Comparison of ENCODE assay signal across 8 cellular contexts in genomic region chrX:153400146-153401132, GRCh38. TPM values are rescaled to one million over a fixed set of nuclear protein-coding genes. Genes with fewer than 3 reads are reported as not detected.
DNase-seq lines count a peak whose midpoint lies in the region; ATAC-seq, FAIRE-seq and TF ChIP-seq lines count a peak whose summit lies in the region.

No MANE protein-coding gene starts in this region.

- no peaks in the 10 kb centered on the region for H4K20me1 ChIP-seq in SU-DHL-6 (ENCODE audit: low read depth, low read length)
- no peaks in the 10 kb centered on the region for H4K20me1 ChIP-seq in astrocyte (ENCODE audit: insufficient read depth, low read length)

- H3K9me3 ChIP-seq in CD8-positive, alpha-beta memory T cell (ENCODE audit: low read length) = no peaks in the 10 kb centered on the region
- no peaks in the 10 kb centered on the region for H3K9me3 ChIP-seq in SU-DHL-6 (ENCODE audit: insufficient read depth, low read length)
- no peaks in the 10 kb centered on the region for H3K9me3 ChIP-seq in astrocyte (ENCODE audit: insufficient read depth, low read depth, low read length)
- H3K9me3 ChIP-seq in liver (ENCODE audit: control insufficient read depth in 4 of 4, low read length in 3 of 4) = peaks cover 0 to 2% (median 0%) of the 10 kb centered on the region in 4 donors
- H3K9me3 ChIP-seq in thoracic aorta = no peaks in the 10 kb centered on the region

- H3K27me3 ChIP-seq in CD8-positive, alpha-beta memory T cell (ENCODE audit: insufficient read depth, low read length, poor library complexity, severe bottlenecking) = no peaks in the 10 kb centered on the region
- H3K27me3 ChIP-seq in SU-DHL-6 (ENCODE audit: low read length) (no peaks in the 10 kb centered on the region), astrocyte (ENCODE audit: insufficient read depth, low read length) (no peaks in the 10 kb centered on the region), liver (ENCODE audit: control insufficient read depth in 4 of 4, insufficient read depth in 4 of 4, low read length in 3 of 4) (no peaks in the 10 kb centered on the region), thoracic aorta (replicated peaks; ENCODE audit: insufficient read depth) (no peaks in the 10 kb centered on the region)

- no peak overlapping the region for H3K4me3 Mint-ChIP-seq in CD8-positive, alpha-beta memory T cell
- no peak overlapping the region for H3K4me3 Mint-ChIP-seq in astrocyte (ENCODE audit: unreplicated experiment)

- no peak overlapping the region for H3K27ac Mint-ChIP-seq in CD8-positive, alpha-beta memory T cell
- no peak overlapping the region for H3K27ac Mint-ChIP-seq in astrocyte (ENCODE audit: unreplicated experiment)

- no peaks in the 10 kb centered on the region for H3K36me3 Mint-ChIP-seq in CD8-positive, alpha-beta memory T cell
- H3K36me3 Mint-ChIP-seq in astrocyte (ENCODE audit: low read depth, unreplicated experiment) = no peaks in the 10 kb centered on the region

- H3K79me2 ChIP-seq in SU-DHL-6 (ENCODE audit: insufficient read depth, low read length) (no peaks in the 10 kb centered on the region), astrocyte (ENCODE audit: insufficient read depth, low read length) (no peaks in the 10 kb centered on the region)

- CTCF ChIA-PET in CD8-positive, alpha-beta memory T cell (lab: Charles Lee) = interaction anchor here (1.6 to 2.3 kb wide), 2 partner anchors 38 to 107 kb away, joined by 5 read pairs; no protein-coding TSS in a partner anchor

- H3K4me3 ChIP-seq in CD8-positive, alpha-beta memory T cell (ENCODE audit: low read length) = no peak overlapping the region
- H3K4me3 ChIP-seq in SU-DHL-6 (ENCODE audit: insufficient read depth, low read length, poor library complexity, severe bottlenecking) = no peak overlapping the region
- H3K4me3 ChIP-seq in astrocyte (ENCODE audit: insufficient read depth, low read depth, low read length) = no peak overlapping the region
- no peak overlapping the region for H3K4me3 ChIP-seq in liver (ENCODE audit: low read depth in 1 of 3, low read length in 3 of 3)
- H3K4me3 ChIP-seq in thoracic aorta = no peak overlapping the region

- H3K9me3 Mint-ChIP-seq in CD8-positive, alpha-beta memory T cell = no peaks in the 10 kb centered on the region
- peaks cover 6% of the 10 kb centered on the region for H3K9me3 Mint-ChIP-seq in astrocyte (ENCODE audit: unreplicated experiment)

- POLR2A ChIA-PET in CD8-positive, alpha-beta memory T cell (lab: Charles Lee) = interaction anchor here (0.6 kb wide), 1 partner anchor 368 kb away, joined by 3 read pairs; no protein-coding TSS in a partner anchor

- TF ChIP-seq CTCF in SU-DHL-6 (IDR thresholded peaks at IDR 0.05; ENCODE audit: insufficient read depth, low read length, poor library complexity, severe bottlenecking) (peak; percentile 93), astrocyte (IDR thresholded peaks at IDR 0.05; ENCODE audit: insufficient read depth, low read depth, low read length) (peak; percentile 37), liver (IDR thresholded peaks at IDR 0.05; ENCODE audit: low read depth, low read length, missing input control) (peak; percentile 47), thoracic aorta (IDR thresholded peaks at IDR 0.05) (peak; percentile 26)

- no peak overlapping the region for H3K4me2 ChIP-seq in SU-DHL-6 (ENCODE audit: low read depth, low read length, poor library complexity, severe bottlenecking)
- H3K4me2 ChIP-seq in astrocyte (ENCODE audit: low read length) = no peak overlapping the region

- no peaks in the 10 kb centered on the region for H3K4me1 ChIP-seq in CD8-positive, alpha-beta memory T cell (ENCODE audit: insufficient read depth, low read length)
- H3K4me1 ChIP-seq in astrocyte (ENCODE audit: insufficient read depth, low read length) (no peaks in the 10 kb centered on the region), liver (ENCODE audit: control insufficient read depth in 4 of 4, insufficient read depth in 4 of 4, low read length in 3 of 4) (no peaks in the 10 kb centered on the region), thoracic aorta (ENCODE audit: control insufficient read depth in 1 of 2, low read depth in 2 of 2) (no peaks in the 10 kb centered on the region)

- peak; percentile 5 for FAIRE-seq in astrocyte (lab: Jason Lieb, UNC)

- peaks cover 0 to 6% of the 10 kb centered on the region in 2 donors for H3K27me3 Mint-ChIP-seq in CD8-positive, alpha-beta memory T cell
- peaks cover 17% of the 10 kb centered on the region for H3K27me3 Mint-ChIP-seq in astrocyte (ENCODE audit: low read depth, unreplicated experiment)

- no peak overlapping the region for H3K9ac ChIP-seq in SU-DHL-6 (ENCODE audit: low read length)
- H3K9ac ChIP-seq in astrocyte (ENCODE audit: low read length) = no peak overlapping the region
- no peak overlapping the region for H3K9ac ChIP-seq in liver (ENCODE audit: low read depth in 1 of 2, low read length in 2 of 2)

- DNase-seq in CD8-positive, alpha-beta memory T cell = peak; percentile 36 to 68 (median 38)
- DNase-seq in astrocyte (ENCODE audit: low read depth) (no peak), thoracic aorta (ENCODE audit: low spot score) (no peak), C1 segment of cervical spinal cord (lab: John Stamatoyannopoulos, UW) (no peak)

- WGBS in liver = 82% methylated on average over 60 of the region's 60 CpGs

- H3K4me1 Mint-ChIP-seq in CD8-positive, alpha-beta memory T cell = peaks cover 0 to 17% (median 2%) of the 10 kb centered on the region in 3 donors
- H3K4me1 Mint-ChIP-seq in astrocyte (ENCODE audit: low read depth, unreplicated experiment) = no peaks in the 10 kb centered on the region

- no peak for TF ChIP-seq RAD21 in liver (IDR thresholded peaks at IDR 0.05)

- no peak overlapping the region for H3K27ac ChIP-seq in CD8-positive, alpha-beta memory T cell (ENCODE audit: low read depth, low read length)
- H3K27ac ChIP-seq in SU-DHL-6 (ENCODE audit: low read depth, low read length) = no peak overlapping the region
- H3K27ac ChIP-seq in astrocyte (ENCODE audit: low read depth, low read length) = no peak overlapping the region
- no peak overlapping the region for H3K27ac ChIP-seq in liver (ENCODE audit: low read depth in 1 of 2, low read length in 2 of 2)
- H3K27ac ChIP-seq in thoracic aorta = no peak overlapping the region

- peak; percentile 56 for ATAC-seq in HG02885 (IDR thresholded peaks at IDR 0.05; ENCODE audit: poor library complexity, unreplicated experiment)
- ATAC-seq in thoracic aorta (ENCODE audit: insufficient number of reproducible peaks, low FRiP score, low read depth) = no peak
- no peak for ATAC-seq in GM19328 (IDR thresholded peaks at IDR 0.05; ENCODE audit: unreplicated experiment)

- no peaks in the 10 kb centered on the region for H3K36me3 ChIP-seq in CD8-positive, alpha-beta memory T cell (ENCODE audit: insufficient read depth, low read length)
- H3K36me3 ChIP-seq in SU-DHL-6 (ENCODE audit: low read length) = no peaks in the 10 kb centered on the region
- H3K36me3 ChIP-seq in astrocyte (ENCODE audit: insufficient read depth, low read length) = no peaks in the 10 kb centered on the region
- no peaks in the 10 kb centered on the region for H3K36me3 ChIP-seq in liver (ENCODE audit: control insufficient read depth in 4 of 4, insufficient read depth in 3 of 4, low read depth in 1 of 4, low read length in 3 of 4)
- H3K36me3 ChIP-seq in thoracic aorta = no peaks in the 10 kb centered on the region

- H3F3A ChIP-seq in SU-DHL-6 (ENCODE audit: insufficient read depth) = no peaks in the 10 kb centered on the region

- no peak overlapping the region for H2AFZ ChIP-seq in SU-DHL-6 (ENCODE audit: low read depth, low read length, severe bottlenecking)
- H2AFZ ChIP-seq in astrocyte (ENCODE audit: low read depth, low read length) = no peak overlapping the region

- no peaks in the 10 kb centered on the region for H3K9me2 ChIP-seq in SU-DHL-6 (replicated peaks; ENCODE audit: insufficient read depth, low read length)

TF ChIP-seq in liver, 16 proteins besides CTCF, POLR2A, EP300 and RAD21:
- no peak for TF ChIP-seq EGR1 (IDR thresholded peaks at IDR 0.05; ENCODE audit: low read depth in 2 of 2)
- TF ChIP-seq MAX (IDR thresholded peaks at IDR 0.05) = no peak
- TF ChIP-seq FOXA2 (IDR thresholded peaks at IDR 0.05) = no peak
- TF ChIP-seq HNF4G (IDR thresholded peaks at IDR 0.05) = no peak
- TF ChIP-seq ATF3 (IDR thresholded peaks at IDR 0.05) = no peak
- TF ChIP-seq TAF1 (conservative IDR thresholded peaks at IDR 0.05) = no peak
- no peak for TF ChIP-seq NR2F2 (IDR thresholded peaks at IDR 0.05)
- TF ChIP-seq FOXA1 (IDR thresholded peaks at IDR 0.05) = no peak

RNA-seq across cellular contexts. Expression of gene PNMA6E, which starts 0.7 kb away (rescaled TPM):
- total RNA-seq in CD8-positive, alpha-beta memory T cell = not detected
- polyA plus RNA-seq in CD8-positive, alpha-beta memory T cell = not detected
- not detected in 2 replicates for total RNA-seq in astrocyte
- total RNA-seq in liver = not detected
- not detected for polyA plus RNA-seq in liver
- total RNA-seq in thoracic aorta = not detected

RNA-seq across cellular contexts. Expression of gene ZFP92, which starts 10.8 kb away (rescaled TPM):
- total RNA-seq in CD8-positive, alpha-beta memory T cell = 1 to 10 TPM; 1.7 to 1.9 TPM
- polyA plus RNA-seq in CD8-positive, alpha-beta memory T cell = 0.41 TPM
- total RNA-seq in astrocyte (0.26 and 0.27 TPM in 2 replicates), liver (1 to 10 TPM in 1 of 2 donors, under 1 TPM in 1; 0.56 to 1.3 TPM), thoracic aorta (1 to 10 TPM in 1 of 2 donors, under 1 TPM in 1; 0.95 to 1.2 TPM)
- under 1 TPM; 0.24 to 0.31 TPM for polyA plus RNA-seq in liver

RNA-seq across cellular contexts. Expression of gene TREX2, which starts 45.4 kb away (rescaled TPM):
- total RNA-seq in CD8-positive, alpha-beta memory T cell = 1 to 10 TPM; 1.9 to 2.3 TPM
- 0.77 TPM for polyA plus RNA-seq in CD8-positive, alpha-beta memory T cell
- total RNA-seq in astrocyte (0.36 TPM in 1 of 2 replicates, not detected in the other), liver (1 to 10 TPM; 1.2 to 1.3 TPM), thoracic aorta (10 to 100 TPM; 22.1 to 24.8 TPM)
- under 1 TPM in 1 of 2 donors, not detected in 1; 0.13 TPM for polyA plus RNA-seq in liver

Comparison
In these comparisons a context has a peak if more than half of its experiments do, and no peak if none do; other contexts are left out.
1. DNase-seq: peak in CD8-positive, alpha-beta memory T cell (5 of 5); none in astrocyte (single experiment), thoracic aorta (single experiment) and C1 segment of cervical spinal cord (0 of 14).
2. CTCF ChIP-seq: peak in every context shown above with its lines; median percentile 93 in SU-DHL-6; 47 in liver; 37 in astrocyte; 26 in thoracic aorta.
3. RNA of gene TREX2, which starts 45.4 kb away (total RNA-seq): 22.1 to 24.8 TPM in thoracic aorta; 1.9 to 2.3 TPM in CD8-positive, alpha-beta memory T cell, 1.2 to 1.3 TPM in liver and 0.36 TPM in astrocyte; every median in the first group is over 4 times any median in the second.